In genomic region chr18:50287441-50288347, GRCh38 we compare ENCODE assay signal across 8 cellular contexts. TPM values are rescaled to one million over a fixed set of nuclear protein-coding genes. Genes with fewer than 3 reads are reported as not detected.
DNase-seq lines count a peak whose midpoint lies in the region; ATAC-seq and TF ChIP-seq lines count a peak whose summit lies in the region.

Gene CXXC1 (minus strand): TSS chr18:50287692. CDS start chr18:50287589, 103 bp downstream.

- peak within 1 kb of the TSS; percentile 96 for H3K27ac Mint-ChIP-seq in activated T-helper 17 cell treated with anti-CD3 and anti-CD28 coated beads, Interleukin-2, amount 50 U/mL, for 72 hours
- H3K27ac Mint-ChIP-seq in naive thymus-derived CD8-positive, alpha-beta T cell, result peak within 1 kb of the TSS; percentile 95 to 100 (median 99)

- H3K27me3 ChIP-seq in fibroblast of lung (ENCODE audit: control insufficient read depth, insufficient read depth, low read length), result peaks cover 5% of the 10 kb centered on the region

- H3K9ac ChIP-seq in fibroblast of lung (ENCODE audit: insufficient read depth, low read length), result peak within 1 kb of the TSS; percentile 56

- CTCF ChIA-PET in RWPE1 (lab: Yijun Ruan, JAX), result interaction anchor here (0.6 kb wide), 1 partner anchor 429 kb away, joined by 3 read pairs; no protein-coding TSS in a partner anchor

- H4K20me1 ChIP-seq in fibroblast of lung (ENCODE audit: control insufficient read depth, extremely low read depth, insufficient read depth, low read length), result no peaks in the 10 kb centered on the region

- H3K36me3 ChIP-seq in fibroblast of lung (ENCODE audit: control insufficient read depth, insufficient read depth, low read length), result peaks cover 22% of the 10 kb centered on the region

- no peaks in the 10 kb centered on the region for H3K9me3 Mint-ChIP-seq in activated T-helper 17 cell treated with anti-CD3 and anti-CD28 coated beads, Interleukin-2, amount 50 U/mL, for 72 hours
- no peaks in the 10 kb centered on the region for H3K9me3 Mint-ChIP-seq in naive thymus-derived CD8-positive, alpha-beta T cell

- H3K4me3 ChIP-seq in LNCaP clone FGC (ENCODE audit: low read depth, low read length) (peak within 1 kb of the TSS; percentile 68), fibroblast of lung (replicated peaks in 1 of 4; ENCODE audit: control extremely low read depth in 1 of 4, insufficient read depth in 1 of 4, low read depth in 3 of 4, low read length in 4 of 4) (peak within 1 kb of the TSS; percentile 70 to 93 (median 82))

- H3K4me1 ChIP-seq in fibroblast of lung (ENCODE audit: control insufficient read depth, extremely low read depth, insufficient read depth, low read length), result peaks cover 3% of the 10 kb centered on the region

- TF ChIP-seq CTCF in LNCaP clone FGC (IDR thresholded peaks at IDR 0.05; ENCODE audit: control insufficient read depth, extremely low read depth, insufficient read depth) (peak; percentile 23), RWPE1 (conservative IDR thresholded peaks at IDR 0.05; ENCODE audit: low read depth) (peak; percentile 46), fibroblast of lung (conservative IDR thresholded peaks at IDR 0.05 in 1 of 2, IDR thresholded peaks at IDR 0.05 in 1 of 2; ENCODE audit: low read depth in 1 of 2, low read length in 2 of 2) (peak; percentile 41 to 56)

- peaks cover 33% of the 10 kb centered on the region for H3K4me1 Mint-ChIP-seq in activated T-helper 17 cell treated with anti-CD3 and anti-CD28 coated beads, Interleukin-2, amount 50 U/mL, for 72 hours
- H3K4me1 Mint-ChIP-seq in naive thymus-derived CD8-positive, alpha-beta T cell, result peaks cover 19 to 40% (median 28%) of the 10 kb centered on the region in 4 donors

- H3K4me2 ChIP-seq in fibroblast of lung (ENCODE audit: extremely low read depth, insufficient read depth, low read length), result peak within 1 kb of the TSS; percentile 92

- peak; percentile 88 for ATAC-seq in activated T-helper 17 cell treated with anti-CD3 and anti-CD28 coated beads, Interleukin-2, amount 50 U/mL, for 72 hours (replicated peaks)
- peak; percentile 90 to 91 for ATAC-seq in naive thymus-derived CD8-positive, alpha-beta T cell

- no peaks in the 10 kb centered on the region for H3K27me3 Mint-ChIP-seq in activated T-helper 17 cell treated with anti-CD3 and anti-CD28 coated beads, Interleukin-2, amount 50 U/mL, for 72 hours
- H3K27me3 Mint-ChIP-seq in naive thymus-derived CD8-positive, alpha-beta T cell, result peaks cover 0 to 1% (median 0%) of the 10 kb centered on the region in 5 donors

- H3K27ac ChIP-seq in RWPE1 (peak within 1 kb of the TSS; percentile 91), fibroblast of lung (ENCODE audit: insufficient read depth, low read length) (peak within 1 kb of the TSS; percentile 80)

- no peaks in the 10 kb centered on the region for H3K9me3 ChIP-seq in fibroblast of lung (ENCODE audit: control insufficient read depth, insufficient read depth, low read depth, low read length)

- POLR2A ChIA-PET in RWPE1 (lab: Yijun Ruan, JAX; ENCODE audit: low non-redundant PET), result no interaction called here
- POLR2A ChIA-PET in naive thymus-derived CD8-positive, alpha-beta T cell (lab: Charles Lee), result interaction anchor here (1.0 kb wide), 1 partner anchor 12 kb away, joined by 3 read pairs; no protein-coding TSS in a partner anchor

- H3K4me3 Mint-ChIP-seq in activated T-helper 17 cell treated with anti-CD3 and anti-CD28 coated beads, Interleukin-2, amount 50 U/mL, for 72 hours, result peak within 1 kb of the TSS; percentile 96
- H3K4me3 Mint-ChIP-seq in naive thymus-derived CD8-positive, alpha-beta T cell, result peak within 1 kb of the TSS; percentile 85 to 100 (median 99)

- peaks cover 13% of the 10 kb centered on the region for H3K79me2 ChIP-seq in fibroblast of lung (ENCODE audit: control insufficient read depth, insufficient read depth, low read length)

- H3K36me3 Mint-ChIP-seq in activated T-helper 17 cell treated with anti-CD3 and anti-CD28 coated beads, Interleukin-2, amount 50 U/mL, for 72 hours (ENCODE audit: low read depth), result peaks cover 51% of the 10 kb centered on the region
- H3K36me3 Mint-ChIP-seq in naive thymus-derived CD8-positive, alpha-beta T cell, result peaks cover 0 to 34% (median 18%) of the 10 kb centered on the region in 3 donors

- H2AFZ ChIP-seq in fibroblast of lung (ENCODE audit: low read length), result peak within 1 kb of the TSS; percentile 97

- peak; percentile 99 for DNase-seq in ELR (ENCODE audit: low read depth)
- DNase-seq in H4 (ENCODE audit: low spot score), result peak; percentile 99
- peak; percentile 99 for DNase-seq in LNCaP clone FGC (ENCODE audit: low read depth)
- peak; percentile 75 for DNase-seq in RWPE1 (ENCODE audit: low spot score)
- peak; percentile 100 for DNase-seq in fibroblast of lung (ENCODE audit: low read depth in 2 of 2)
- DNase-seq in naive thymus-derived CD8-positive, alpha-beta T cell, result peak; percentile 90 to 99 (median 98)
- DNase-seq in stimulated activated naive CD4-positive, alpha-beta T cell (lab: John Stamatoyannopoulos, UW), result peak; percentile 94 to 99 (median 98)

RNA-seq across cellular contexts. Expression of gene CXXC1, which starts in this region (rescaled TPM):
- total RNA-seq in H4 (2014; rRNA removed; shearing (Covaris generic)), result 22.7 and 25.3 TPM in 2 replicates
- 100 to 1,000 TPM; 125 to 129 TPM for total RNA-seq in activated T-helper 17 cell treated with anti-CD3 and anti-CD28 coated beads, Interleukin-2, amount 50 U/mL, for 72 hours
- 32.9 and 33.6 TPM in 2 replicates for total RNA-seq in fibroblast of lung
- polyA plus RNA-seq in fibroblast of lung, result 19.4 and 29.1 TPM in 2 replicates
- polyA plus RNA-seq in fibroblast of lung (2012), result 26.7 and 43.6 TPM in 2 replicates
- polyA minus RNA-seq in fibroblast of lung (ENCODE audit: low replicate concordance), result 27.1 and 36.9 TPM in 2 replicates
- 100 to 1,000 TPM; 159 to 171 TPM for total RNA-seq in naive thymus-derived CD8-positive, alpha-beta T cell
- 10 to 100 TPM; 52.2 to 84.7 (median 59.8) TPM for polyA plus RNA-seq in naive thymus-derived CD8-positive, alpha-beta T cell

Comparison
In these comparisons a context has a peak if more than half of its experiments do, and no peak if none do; other contexts are left out.
1. Peak in every context shown above with its lines: DNase-seq, ATAC-seq, H3K4me3 ChIP-seq and H3K27ac ChIP-seq.